Comparison of ENCODE assay signal across 1 cellular context in genomic region chr4:2537011-2537830, GRCh38.
TF ChIP-seq lines count a peak whose summit lies in the region.

No MANE protein-coding gene starts in this region.

TF ChIP-seq in HepG2, 621 proteins besides CTCF, POLR2A, EP300 and RAD21 (continued from another document and continues in another):
- TF ChIP-seq ZNF513 (CRISPR knock-in tag; conservative IDR thresholded peaks at IDR 0.05) (no peak), ZNF275 (CRISPR knock-in tag; IDR thresholded peaks at IDR 0.05; ENCODE audit: borderline replicate concordance) (no peak), IRF9 (CRISPR knock-in tag; IDR thresholded peaks at IDR 0.05; ENCODE audit: borderline replicate concordance) (peak; percentile 23; the same call in 1 of the 2 replicates), PHF20 (CRISPR knock-in tag; IDR thresholded peaks at IDR 0.05) (0 out of 2 replicates have a peak, but pooled peaks have one; percentile 22), GZF1 (CRISPR knock-in tag; IDR thresholded peaks at IDR 0.05) (no peak), ZNF30 (CRISPR knock-in tag; IDR thresholded peaks at IDR 0.05) (no peak), TEAD3 (CRISPR knock-in tag; optimal IDR thresholded peaks at IDR 0.05; ENCODE audit: borderline replicate concordance) (no peak), SOX13 (IDR thresholded peaks at IDR 0.05) (no peak), SOX13 (CRISPR knock-in tag; conservative IDR thresholded peaks at IDR 0.05 in 1 of 2, IDR thresholded peaks at IDR 0.05 in 1 of 2) (no peak), TBP (CRISPR knock-in tag; IDR thresholded peaks at IDR 0.05) (no peak), NCOR1 (IDR thresholded peaks at IDR 0.05; ENCODE audit: borderline replicate concordance, low read length) (no peak), ZNF605 (CRISPR knock-in tag; IDR thresholded peaks at IDR 0.05) (no peak), ELF3 (CRISPR knock-in tag; IDR thresholded peaks at IDR 0.05) (0 out of 2 replicates have a peak, but pooled peaks have one; percentile 7), IKZF4 (CRISPR knock-in tag; IDR thresholded peaks at IDR 0.05; ENCODE audit: borderline replicate concordance, low read depth, not compliant biosample characterization) (peak; percentile 25), ZBTB20 (CRISPR knock-in tag; IDR thresholded peaks at IDR 0.05; ENCODE audit: borderline replicate concordance, low read depth) (no peak), AGO2 (optimal IDR thresholded peaks at IDR 0.05; ENCODE audit: low read depth, low read length) (peak; percentile 80), SSRP1 (CRISPR knock-in tag; IDR thresholded peaks at IDR 0.05) (no peak), TRIM22 (IDR thresholded peaks at IDR 0.05) (no peak), ZFP37 (CRISPR knock-in tag; IDR thresholded peaks at IDR 0.05; ENCODE audit: borderline replicate concordance) (no peak), ZNF878 (CRISPR knock-in tag; IDR thresholded peaks at IDR 0.05) (no peak), HNF4A (CRISPR knock-in tag; IDR thresholded peaks at IDR 0.05) (no peak), GTF3A (CRISPR knock-in tag; conservative IDR thresholded peaks at IDR 0.05) (no peak), GRHL1 (CRISPR knock-in tag; conservative IDR thresholded peaks at IDR 0.05) (no peak), ZNF446 (CRISPR knock-in tag; IDR thresholded peaks at IDR 0.05) (no peak), ZNF432 (CRISPR knock-in tag; IDR thresholded peaks at IDR 0.05; ENCODE audit: borderline replicate concordance) (no peak), ZNF619 (CRISPR knock-in tag; IDR thresholded peaks at IDR 0.05) (no peak), MBNL3 (CRISPR knock-in tag; conservative IDR thresholded peaks at IDR 0.05) (no peak), ZUFSP (CRISPR knock-in tag; IDR thresholded peaks at IDR 0.05; ENCODE audit: borderline replicate concordance) (no peak), XRCC5 (optimal IDR thresholded peaks at IDR 0.05; ENCODE audit: low read length) (peak; percentile 14), ZSCAN9 (CRISPR knock-in tag; IDR thresholded peaks at IDR 0.05; ENCODE audit: borderline replicate concordance) (no peak), TFDP1 (CRISPR knock-in tag; IDR thresholded peaks at IDR 0.05; ENCODE audit: borderline replicate concordance) (no peak), ZFX (CRISPR knock-in tag; IDR thresholded peaks at IDR 0.05; ENCODE audit: low read depth) (peak; percentile 65), ZBTB4 (CRISPR knock-in tag; IDR thresholded peaks at IDR 0.05; ENCODE audit: borderline replicate concordance) (no peak), ZBTB14 (CRISPR knock-in tag; IDR thresholded peaks at IDR 0.05) (0 out of 2 replicates have a peak, but pooled peaks have one; percentile 38), ZNF317 (CRISPR knock-in tag; IDR thresholded peaks at IDR 0.05) (no peak), HNRNPLL (IDR thresholded peaks at IDR 0.05; ENCODE audit: low read depth, low read length, poor library complexity, severe bottlenecking) (peak; percentile 36), ZEB1 (IDR thresholded peaks at IDR 0.05; ENCODE audit: insufficient replicate concordance, low read depth) (peak; percentile 77), ZNF354B (CRISPR knock-in tag; IDR thresholded peaks at IDR 0.05) (no peak), RFX1 (IDR thresholded peaks at IDR 0.05) (no peak)
